In the genomic region with DNA sequence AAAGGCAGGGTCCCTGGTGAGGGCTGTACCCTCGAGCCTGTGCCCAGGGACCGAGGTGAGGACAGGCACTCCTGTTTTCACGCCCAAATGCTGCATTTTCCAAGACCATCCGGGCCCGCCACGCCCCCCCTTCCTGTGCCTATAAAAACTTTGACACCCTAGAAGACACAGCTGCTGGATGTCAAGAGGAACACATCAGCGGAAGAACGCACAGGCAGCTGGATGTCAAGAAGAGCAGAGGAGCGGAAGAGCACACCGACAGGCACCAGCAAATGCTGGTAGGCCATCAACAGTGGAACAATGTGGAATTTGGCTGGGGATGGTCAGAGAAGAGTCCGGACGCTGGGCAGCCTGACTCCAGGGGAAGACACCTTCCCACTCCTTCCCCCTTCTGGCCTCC, we compare ENCODE assay signal across 20 cellular contexts. TPM values are rescaled to one million over a fixed set of nuclear protein-coding genes. Genes with fewer than 3 reads are reported as not detected.
DNase-seq lines count a peak whose midpoint lies in the region; ATAC-seq and TF ChIP-seq lines count a peak whose summit lies in the region.
"Had no signal": no experiment of that assay in that cellular context is flagged by ENCODE, and none has a peak within 500 bp of the region (broad histone marks: within the 10 kb centered on the region; RNA-seq: fewer than 3 reads in every experiment).

No MANE protein-coding gene starts in this region.

- H3K27me3 ChIP-seq in psoas muscle (ENCODE audit: insufficient read depth in 3 of 3, low read length in 2 of 3): no peaks in the 10 kb centered on the region
- H3K27me3 ChIP-seq in body of pancreas: no peaks in the 10 kb centered on the region
- H3K27me3 ChIP-seq: BLaER1 had no signal

- H3K4me3 Mint-ChIP-seq in activated CD8-positive, alpha-beta T cell treated with anti-CD3 and anti-CD28 coated beads, Interleukin-2, amount 10 ng/mL, durations not matched to agents 7 days and 5 days: no peak overlapping the region
- H3K4me3 Mint-ChIP-seq in activated CD8-positive, alpha-beta T cell treated with anti-CD3 and anti-CD28 coated beads for 36 hours: no peak overlapping the region
- H3K4me3 Mint-ChIP-seq: B cell; CD14-positive monocyte; CD4-positive, alpha-beta T cell; CD8-positive, alpha-beta memory T cell had no signal

- H3K36me3 Mint-ChIP-seq in activated CD8-positive, alpha-beta T cell treated with anti-CD3 and anti-CD28 coated beads, Interleukin-2, amount 10 ng/mL, durations not matched to agents 7 days and 5 days (ENCODE audit: low read depth): no peaks in the 10 kb centered on the region
- H3K36me3 Mint-ChIP-seq in activated CD8-positive, alpha-beta T cell treated with anti-CD3 and anti-CD28 coated beads for 36 hours (ENCODE audit: low read depth): peaks cover 3% of the 10 kb centered on the region
- H3K36me3 Mint-ChIP-seq: CD14-positive monocyte had no signal

- 57 to 67% (median 61%) methylated on average over 12 of the region's 12 CpGs for whole genome bisulfite sequencing in psoas muscle, 3 donors
- 86 to 87% methylated on average over 12 of the region's 12 CpGs for WGBS in body of pancreas, 2 donors

- CTCF ChIA-PET in activated CD8-positive, alpha-beta T cell treated with anti-CD3 and anti-CD28 coated beads, Interleukin-2, amount 10 ng/mL, durations not matched to agents 7 days and 5 days (lab: Charles Lee): no interaction called here
- CTCF ChIA-PET in activated CD8-positive, alpha-beta T cell treated with anti-CD3 and anti-CD28 coated beads for 36 hours (lab: Charles Lee): no interaction called here

- no peak overlapping the region for H3K4me3 ChIP-seq in psoas muscle
- no peak overlapping the region for H3K4me3 ChIP-seq in body of pancreas
- H3K4me3 ChIP-seq: BLaER1, GM23248 had no signal

- H3K4me1 ChIP-seq in psoas muscle: peaks cover 7% of the 10 kb centered on the region
- H3K4me1 ChIP-seq in body of pancreas: no peaks in the 10 kb centered on the region

- no peak for ATAC-seq in activated CD8-positive, alpha-beta T cell treated with anti-CD3 and anti-CD28 coated beads, Interleukin-2, amount 10 ng/mL, durations not matched to agents 7 days and 5 days
- ATAC-seq in activated CD8-positive, alpha-beta T cell treated with anti-CD3 and anti-CD28 coated beads for 36 hours: no peak
- ATAC-seq in psoas muscle (peak; percentile 32 to 71 (median 50)), body of pancreas (no peak), GM18517 (IDR thresholded peaks at IDR 0.05; ENCODE audit: unreplicated experiment) (no peak)

- peak; percentile 9 for DNase-seq in activated CD8-positive, alpha-beta T cell treated with anti-CD3 and anti-CD28 coated beads, Interleukin-2, amount 10 ng/mL, durations not matched to agents 7 days and 5 days
- DNase-seq in activated CD8-positive, alpha-beta T cell treated with anti-CD3 and anti-CD28 coated beads for 36 hours: no peak
- DNase-seq in left kidney (ENCODE audit: low read depth, low spot score) (peak; percentile 29), psoas muscle (no peak), body of pancreas (no peak), COLO829 (ENCODE audit: low spot score) (no peak)
- DNase-seq: Calu3; CD4-positive, alpha-beta T cell; CD8-positive, alpha-beta memory T cell; COR-L47; DMS79 treated with DMSO at 0.1 percent for 48 hours; GF-D8; GM23248; H7; HCEC 1CT had no signal

- H3K9me3 ChIP-seq in psoas muscle: no peaks in the 10 kb centered on the region
- no peaks in the 10 kb centered on the region for H3K9me3 ChIP-seq in body of pancreas

- H3K36me3 ChIP-seq in psoas muscle (ENCODE audit: insufficient read depth in 1 of 2, low read depth in 1 of 2) (peaks cover 0 to 6% of the 10 kb centered on the region in 2 donors), body of pancreas (replicated peaks in 1 of 2; ENCODE audit: insufficient read depth in 1 of 2, low read depth in 2 of 2) (no peaks in the 10 kb centered on the region)
- H3K36me3 ChIP-seq: BLaER1 had no signal

- POLR2A ChIA-PET in activated CD8-positive, alpha-beta T cell treated with anti-CD3 and anti-CD28 coated beads, Interleukin-2, amount 10 ng/mL, durations not matched to agents 7 days and 5 days (lab: Charles Lee): no interaction called here
- POLR2A ChIA-PET in activated CD8-positive, alpha-beta T cell treated with anti-CD3 and anti-CD28 coated beads for 36 hours (lab: Charles Lee): no interaction called here

- no peaks in the 10 kb centered on the region for H3K27me3 Mint-ChIP-seq in activated CD8-positive, alpha-beta T cell treated with anti-CD3 and anti-CD28 coated beads, Interleukin-2, amount 10 ng/mL, durations not matched to agents 7 days and 5 days (ENCODE audit: low read depth)
- no peaks in the 10 kb centered on the region for H3K27me3 Mint-ChIP-seq in activated CD8-positive, alpha-beta T cell treated with anti-CD3 and anti-CD28 coated beads for 36 hours
- H3K27me3 Mint-ChIP-seq: B cell; CD4-positive, alpha-beta T cell; CD8-positive, alpha-beta memory T cell had no signal

- no peaks in the 10 kb centered on the region for H3K4me1 Mint-ChIP-seq in activated CD8-positive, alpha-beta T cell treated with anti-CD3 and anti-CD28 coated beads, Interleukin-2, amount 10 ng/mL, durations not matched to agents 7 days and 5 days (ENCODE audit: low read depth)
- peaks cover 4% of the 10 kb centered on the region for H3K4me1 Mint-ChIP-seq in activated CD8-positive, alpha-beta T cell treated with anti-CD3 and anti-CD28 coated beads for 36 hours (ENCODE audit: low read depth)
- H3K4me1 Mint-ChIP-seq: B cell, CD14-positive monocyte had no signal

- intact Hi-C loops in activated CD8-positive, alpha-beta T cell treated with anti-CD3 and anti-CD28 coated beads for 36 hours (cut with micrococcal nuclease): no loop called here
- intact Hi-C loops in psoas muscle (cut with DNase I) (loop anchor here in 1 of 2 donors (10.0 kb wide), 1 partner anchor 759 kb away; no protein-coding TSS in a partner anchor), body of pancreas (cut with DNase I) (loop anchor here (10.0 kb wide), 1 partner anchor 119 kb away; no protein-coding TSS in a partner anchor)

- no peak for TF ChIP-seq POLR2A in body of pancreas (IDR thresholded peaks at IDR 0.05)

- no peak overlapping the region for H3K27ac Mint-ChIP-seq in activated CD8-positive, alpha-beta T cell treated with anti-CD3 and anti-CD28 coated beads, Interleukin-2, amount 10 ng/mL, durations not matched to agents 7 days and 5 days
- no peak overlapping the region for H3K27ac Mint-ChIP-seq in activated CD8-positive, alpha-beta T cell treated with anti-CD3 and anti-CD28 coated beads for 36 hours
- H3K27ac Mint-ChIP-seq: B cell; CD4-positive, alpha-beta T cell had no signal

- no peaks in the 10 kb centered on the region for H3K9me3 Mint-ChIP-seq in activated CD8-positive, alpha-beta T cell treated with anti-CD3 and anti-CD28 coated beads, Interleukin-2, amount 10 ng/mL, durations not matched to agents 7 days and 5 days (ENCODE audit: insufficient read depth)
- H3K9me3 Mint-ChIP-seq in activated CD8-positive, alpha-beta T cell treated with anti-CD3 and anti-CD28 coated beads for 36 hours: peaks cover 7% of the 10 kb centered on the region
- H3K9me3 Mint-ChIP-seq: CD4-positive, alpha-beta T cell had no signal

- no peak for TF ChIP-seq CTCF in activated CD8-positive, alpha-beta T cell treated with anti-CD3 and anti-CD28 coated beads for 36 hours (IDR thresholded peaks at IDR 0.05)
- no peak for TF ChIP-seq CTCF in psoas muscle (IDR thresholded peaks at IDR 0.05)
- no peak for TF ChIP-seq CTCF in body of pancreas (IDR thresholded peaks at IDR 0.05)

- H3K27ac ChIP-seq in psoas muscle (peak overlapping the region; percentile 38), body of pancreas (no peak overlapping the region)
- H3K27ac ChIP-seq: 22Rv1, BLaER1, GM23248 had no signal

RNA-seq across cellular contexts. Expression of a gene that starts 56.1 kb away (rescaled TPM):
- under 1 TPM; 0.37 to 0.65 TPM for total RNA-seq in activated CD8-positive, alpha-beta T cell treated with anti-CD3 and anti-CD28 coated beads, Interleukin-2, amount 10 ng/mL, durations not matched to agents 7 days and 5 days
- total RNA-seq in activated CD8-positive, alpha-beta T cell treated with anti-CD3 and anti-CD28 coated beads for 36 hours: under 1 TPM; 0.11 to 0.22 TPM
- total RNA-seq in psoas muscle (100 to 1,000 TPM; 128 to 230 (median 158) TPM), body of pancreas (not detected)
- 10 to 100 TPM in 2 of 3 donors, 1 to 10 TPM in 1; 1.8 to 40.7 (median 32.1) TPM for polyA plus RNA-seq in psoas muscle
- total RNA-seq: H7 had no signal

Comparison
In these comparisons a context has a peak if more than half of its experiments do, and no peak if none do; other contexts are left out.
1. DNase-seq: peak in activated CD8-positive, alpha-beta T cell treated with anti-CD3 and anti-CD28 coated beads, Interleukin-2, amount 10 ng/mL, durations not matched to agents 7 days and 5 days (single experiment) and left kidney (single experiment); none in activated CD8-positive, alpha-beta T cell treated with anti-CD3 and anti-CD28 coated beads for 36 hours (single experiment), psoas muscle (0 of 2), body of pancreas (0 of 4) and COLO829 (single experiment).
2. ATAC-seq: peak in psoas muscle (4 of 4); none in activated CD8-positive, alpha-beta T cell treated with anti-CD3 and anti-CD28 coated beads, Interleukin-2, amount 10 ng/mL, durations not matched to agents 7 days and 5 days (single experiment), activated CD8-positive, alpha-beta T cell treated with anti-CD3 and anti-CD28 coated beads for 36 hours (single experiment), body of pancreas (single experiment) and GM18517 (single experiment).
3. RNA of a gene that starts 56.1 kb away (total RNA-seq): 128 to 230 TPM in psoas muscle; 0.37 to 0.65 TPM in activated CD8-positive, alpha-beta T cell treated with anti-CD3 and anti-CD28 coated beads, Interleukin-2, amount 10 ng/mL, durations not matched to agents 7 days and 5 days, 0.11 to 0.22 TPM in activated CD8-positive, alpha-beta T cell treated with anti-CD3 and anti-CD28 coated beads for 36 hours and not detected in body of pancreas; every median in the first group is over 10 times any median in the second.